ENCODE assay signal across 29 cellular contexts in the genomic region with DNA sequence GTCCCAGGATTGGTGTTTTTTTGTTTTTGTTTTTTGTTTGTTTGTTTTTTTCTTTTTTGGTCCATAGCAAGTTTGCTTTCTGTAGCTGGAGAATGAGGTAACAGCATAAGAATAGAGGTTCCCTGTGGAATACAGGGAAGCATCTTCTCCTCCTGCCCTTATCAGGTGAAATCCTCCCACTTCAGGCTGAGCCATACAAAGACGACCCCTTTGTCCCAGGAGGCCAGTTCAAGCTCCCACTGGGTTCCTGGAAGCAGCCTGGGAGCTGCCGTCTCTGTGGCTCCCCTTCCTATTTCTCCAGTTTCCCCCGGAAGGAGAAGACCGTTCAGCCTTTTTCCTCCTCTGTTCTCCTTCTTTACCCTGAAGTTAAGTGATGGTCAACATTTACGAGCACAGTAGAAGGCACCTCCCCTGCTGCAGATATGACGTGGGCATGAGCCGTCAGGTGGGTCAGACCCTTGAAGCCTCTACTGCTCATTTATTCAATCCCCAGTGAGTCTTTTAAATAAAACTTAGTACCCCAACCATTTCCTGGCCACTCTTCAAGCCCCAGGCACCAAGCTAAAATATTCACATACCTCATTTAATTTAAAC. TPM values are rescaled to one million over a fixed set of nuclear protein-coding genes. Genes with fewer than 3 reads are reported as not detected.
"Had no signal": no experiment of that assay in that cellular context is flagged by ENCODE, and none has a peak within 500 bp of the region (broad histone marks: within the 10 kb centered on the region; RNA-seq: fewer than 3 reads in every experiment).

No MANE protein-coding gene starts in this region.

- H3K9me3 ChIP-seq: ascending aorta, breast epithelium, esophagus squamous epithelium, gastroesophageal sphincter had no signal

- H3K27me3 ChIP-seq: ascending aorta, breast epithelium, cardiac muscle cell had no signal

- ATAC-seq: activated CD4-positive, alpha-beta T cell treated with anti-CD3 and anti-CD28 coated beads for 36 hours; activated CD8-positive, alpha-beta memory T cell treated with anti-CD3 and anti-CD28 coated beads, Interleukin-2, amount 10 ng/mL, durations not matched to agents 7 days and 5 days; activated CD8-positive, alpha-beta T cell treated with anti-CD3 and anti-CD28 coated beads, Interleukin-2, amount 10 ng/mL, durations not matched to agents 7 days and 5 days; activated naive CD4-positive, alpha-beta T cell treated with anti-CD3 and anti-CD28 coated beads, Interleukin-2, amount 50 U/mL, for 72 hours; effector memory CD8-positive, alpha-beta T cell; gastroesophageal sphincter had no signal

- DNase-seq: activated CD4-positive, alpha-beta memory T cell treated with anti-CD3 and anti-CD28 coated beads for 36 hours; activated CD4-positive, alpha-beta T cell treated with anti-CD3 and anti-CD28 coated beads for 36 hours; activated CD4-positive, alpha-beta T cell treated with anti-CD3 and anti-CD28 coated beads, Interleukin-2, amount 10 ng/mL, durations not matched to agents 24 days and 14 days; activated CD4-positive, CD25-positive, alpha-beta regulatory T cell; activated CD4-positive, CD25-positive, alpha-beta regulatory T cell treated with anti-CD3 and anti-CD28 coated beads, Interleukin-2, amount 50 U/mL, for 72 hours; activated CD8-positive, alpha-beta memory T cell treated with anti-CD3 and anti-CD28 coated beads, Interleukin-2, amount 10 ng/mL, durations not matched to agents 7 days and 5 days; activated CD8-positive, alpha-beta memory T cell treated with anti-CD3 and anti-CD28 coated beads, Interleukin-2, amount 50 U/mL, for 4 hours; activated CD8-positive, alpha-beta T cell treated with anti-CD3 and anti-CD28 coated beads, Interleukin-2, amount 10 ng/mL, durations not matched to agents 7 days and 5 days; activated effector memory CD4-positive, alpha-beta T cell treated with anti-CD3 and anti-CD28 coated beads, Interleukin-2, amount 50 U/mL, for 16 hours; activated naive CD4-positive, alpha-beta T cell treated with anti-CD3 and anti-CD28 coated beads for 36 hours; activated naive CD8-positive, alpha-beta T cell treated with anti-CD3 and anti-CD28 coated beads, Interleukin-2, amount 10 ng/mL, durations not matched to agents 7 days and 5 days; activated T-cell treated with anti-CD3 and anti-CD28 coated beads, Interleukin-2, amount 50 U/mL, for 1 hour; activated T-cell treated with anti-CD3 and anti-CD28 coated beads, Interleukin-2, amount 50 U/mL, for 48 hours; central memory CD4-positive, alpha-beta T cell; cortex of kidney; dermis blood vessel endothelial cell; effector CD4-positive, alpha-beta T cell; effector memory CD8-positive, alpha-beta T cell; erythroblast; esophagus squamous epithelium; foreskin melanocyte; heart right ventricle; T-helper 2 cell had no signal

- H3K27ac ChIP-seq: ascending aorta, breast epithelium, cardiac muscle cell, esophagus squamous epithelium, heart right ventricle had no signal

- H3K4me1 ChIP-seq: ascending aorta, breast epithelium had no signal

- H3K4me3 ChIP-seq: ascending aorta, breast epithelium, cardiac muscle cell, esophagus squamous epithelium, gastroesophageal sphincter, heart right ventricle had no signal

- H3K36me3 ChIP-seq: ascending aorta, breast epithelium, cardiac muscle cell, esophagus squamous epithelium, gastroesophageal sphincter, heart right ventricle had no signal

RNA-seq across cellular contexts. Expression of a gene that starts 1.1 kb away (rescaled TPM):
- total RNA-seq: cardiac muscle cell, fibroblast of villous mesenchyme had no signal
